In the genomic region with DNA sequence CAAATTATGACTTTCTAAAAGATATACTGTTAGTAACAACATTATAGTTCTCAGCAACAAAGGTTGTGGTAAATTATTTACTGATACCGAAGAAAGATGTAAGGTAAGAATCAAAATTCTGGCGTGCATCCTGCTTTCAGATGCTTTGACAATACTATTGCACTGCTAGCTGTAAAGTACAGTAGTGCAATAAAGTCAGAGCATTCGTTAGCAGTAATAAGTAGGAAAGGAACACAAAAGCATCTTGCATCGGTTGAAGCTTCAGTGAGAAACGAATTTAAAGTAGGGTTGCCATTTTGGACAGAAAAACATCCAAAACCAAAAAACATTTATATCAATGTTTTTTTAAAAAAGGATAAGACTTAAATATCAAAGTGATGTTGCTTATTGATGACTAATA, we compare ENCODE assay signal across 1 cellular context.
TF ChIP-seq lines count a peak whose summit lies in the region.

No MANE protein-coding gene starts in this region.

TF ChIP-seq in HepG2, 621 proteins besides CTCF, POLR2A, EP300 and RAD21:
- no peak for TF ChIP-seq MATR3 (CRISPR knock-in tag; IDR thresholded peaks at IDR 0.05)
- TF ChIP-seq, protein P1, sequence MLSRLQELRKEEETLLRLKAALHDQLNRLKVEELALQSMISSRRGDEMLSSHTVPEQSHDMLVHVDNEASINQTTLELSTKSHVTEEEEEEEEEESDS (CRISPR knock-in tag; IDR thresholded peaks at IDR 0.05; ENCODE audit: borderline replicate concordance): no peak
- no peak for TF ChIP-seq BCL6 (CRISPR knock-in tag; IDR thresholded peaks at IDR 0.05)
- TF ChIP-seq ZNF230 (CRISPR knock-in tag; IDR thresholded peaks at IDR 0.05): no peak
- TF ChIP-seq, protein P2, sequence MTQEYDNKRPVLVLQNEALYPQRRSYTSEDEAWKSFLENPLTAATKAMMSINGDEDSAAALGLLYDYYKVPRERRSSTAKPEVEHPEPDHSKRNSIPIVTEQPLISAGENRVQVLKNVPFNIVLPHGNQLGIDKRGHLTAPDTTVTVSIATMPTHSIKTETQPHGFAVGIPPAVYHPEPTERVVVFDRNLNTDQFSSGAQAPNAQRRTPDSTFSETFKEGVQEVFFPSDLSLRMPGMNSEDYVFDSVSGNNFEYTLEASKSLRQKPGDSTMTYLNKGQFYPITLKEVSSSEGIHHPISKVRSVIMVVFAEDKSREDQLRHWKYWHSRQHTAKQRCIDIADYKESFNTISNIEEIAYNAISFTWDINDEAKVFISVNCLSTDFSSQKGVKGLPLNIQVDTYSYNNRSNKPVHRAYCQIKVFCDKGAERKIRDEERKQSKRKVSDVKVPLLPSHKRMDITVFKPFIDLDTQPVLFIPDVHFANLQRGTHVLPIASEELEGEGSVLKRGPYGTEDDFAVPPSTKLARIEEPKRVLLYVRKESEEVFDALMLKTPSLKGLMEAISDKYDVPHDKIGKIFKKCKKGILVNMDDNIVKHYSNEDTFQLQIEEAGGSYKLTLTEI (CRISPR knock-in tag; conservative IDR thresholded peaks at IDR 0.05): no peak
- no peak for TF ChIP-seq SP4 (CRISPR knock-in tag; IDR thresholded peaks at IDR 0.05)
- no peak for TF ChIP-seq SNAPC2 (CRISPR knock-in tag; IDR thresholded peaks at IDR 0.05)
- no peak for TF ChIP-seq ZNF180 (CRISPR knock-in tag; IDR thresholded peaks at IDR 0.05; ENCODE audit: borderline replicate concordance, low read depth)
- no peak for TF ChIP-seq ATRX (CRISPR knock-in tag; IDR thresholded peaks at IDR 0.05; ENCODE audit: borderline replicate concordance)
- no peak for TF ChIP-seq SMAD1 (CRISPR knock-in tag; IDR thresholded peaks at IDR 0.05; ENCODE audit: borderline replicate concordance, low read depth)
- no peak for TF ChIP-seq ZNF317 (CRISPR knock-in tag; IDR thresholded peaks at IDR 0.05)
- TF ChIP-seq, protein P3, sequence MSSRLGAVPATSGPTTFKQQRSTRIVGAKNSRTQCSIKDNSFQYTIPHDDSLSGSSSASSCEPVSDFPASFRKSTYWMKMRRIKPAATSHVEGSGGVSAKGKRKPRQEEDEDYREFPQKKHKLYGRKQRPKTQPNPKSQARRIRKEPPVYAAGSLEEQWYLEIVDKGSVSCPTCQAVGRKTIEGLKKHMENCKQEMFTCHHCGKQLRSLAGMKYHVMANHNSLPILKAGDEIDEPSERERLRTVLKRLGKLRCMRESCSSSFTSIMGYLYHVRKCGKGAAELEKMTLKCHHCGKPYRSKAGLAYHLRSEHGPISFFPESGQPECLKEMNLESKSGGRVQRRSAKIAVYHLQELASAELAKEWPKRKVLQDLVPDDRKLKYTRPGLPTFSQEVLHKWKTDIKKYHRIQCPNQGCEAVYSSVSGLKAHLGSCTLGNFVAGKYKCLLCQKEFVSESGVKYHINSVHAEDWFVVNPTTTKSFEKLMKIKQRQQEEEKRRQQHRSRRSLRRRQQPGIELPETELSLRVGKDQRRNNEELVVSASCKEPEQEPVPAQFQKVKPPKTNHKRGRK (CRISPR knock-in tag; IDR thresholded peaks at IDR 0.05): no peak
- TF ChIP-seq, protein P4, sequence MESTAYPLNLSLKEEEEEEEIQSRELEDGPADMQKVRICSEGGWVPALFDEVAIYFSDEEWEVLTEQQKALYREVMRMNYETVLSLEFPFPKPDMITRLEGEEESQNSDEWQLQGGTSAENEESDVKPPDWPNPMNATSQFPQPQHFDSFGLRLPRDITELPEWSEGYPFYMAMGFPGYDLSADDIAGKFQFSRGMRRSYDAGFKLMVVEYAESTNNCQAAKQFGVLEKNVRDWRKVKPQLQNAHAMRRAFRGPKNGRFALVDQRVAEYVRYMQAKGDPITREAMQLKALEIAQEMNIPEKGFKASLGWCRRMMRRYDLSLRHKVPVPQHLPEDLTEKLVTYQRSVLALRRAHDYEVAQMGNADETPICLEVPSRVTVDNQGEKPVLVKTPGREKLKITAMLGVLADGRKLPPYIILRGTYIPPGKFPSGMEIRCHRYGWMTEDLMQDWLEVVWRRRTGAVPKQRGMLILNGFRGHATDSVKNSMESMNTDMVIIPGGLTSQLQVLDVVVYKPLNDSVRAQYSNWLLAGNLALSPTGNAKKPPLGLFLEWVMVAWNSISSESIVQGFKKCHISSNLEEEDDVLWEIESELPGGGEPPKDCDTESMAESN (CRISPR knock-in tag; conservative IDR thresholded peaks at IDR 0.05): no peak
- TF ChIP-seq NONO (IDR thresholded peaks at IDR 0.05): no peak
- no peak for TF ChIP-seq NONO (CRISPR knock-in tag; conservative IDR thresholded peaks at IDR 0.05)
- no peak for TF ChIP-seq ZNF724P (CRISPR knock-in tag; IDR thresholded peaks at IDR 0.05; ENCODE audit: borderline replicate concordance)
- TF ChIP-seq SMYD3 (CRISPR knock-in tag; IDR thresholded peaks at IDR 0.05): no peak
